ENCODE assay signal across 17 cellular contexts in the genomic region with DNA sequence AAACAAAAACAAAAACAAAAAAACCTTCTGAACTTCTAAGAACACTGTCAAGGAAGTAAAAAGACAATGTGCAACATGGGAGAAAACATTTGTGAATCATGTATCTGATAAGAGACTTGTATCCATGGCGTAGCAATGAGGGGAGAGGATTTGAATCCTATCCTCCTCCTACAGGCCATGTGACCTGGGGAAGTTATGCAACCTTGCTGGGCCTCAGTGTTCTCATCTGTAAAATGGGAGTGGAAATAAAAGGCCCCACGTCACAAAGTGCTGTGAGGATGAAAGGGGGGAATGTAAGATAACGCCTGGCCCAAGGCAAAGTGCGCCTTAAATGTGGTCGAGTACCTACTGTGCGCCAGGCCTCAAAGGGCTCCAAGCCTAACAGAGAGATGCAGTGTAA.
A peak's percentile ranks its signal among the peaks of the same experiment; 100 is the strongest.
DNase-seq lines count a peak whose midpoint lies in the region; FAIRE-seq and TF ChIP-seq lines count a peak whose summit lies in the region.
"Had no signal": no experiment of that assay in that cellular context is flagged by ENCODE, and none has a peak within 500 bp of the region (broad histone marks: within the 10 kb centered on the region; RNA-seq: fewer than 3 reads in every experiment).

No MANE protein-coding gene starts in this region.

- H3K27me3 ChIP-seq in BLaER1 (no peaks in the 10 kb centered on the region), Karpas-422 (ENCODE audit: low read length) (no peaks in the 10 kb centered on the region), H1 (replicated peaks in 1 of 4; ENCODE audit: control insufficient read depth in 3 of 4, extremely low read depth in 1 of 4, insufficient read depth in 3 of 4, low read length in 3 of 4) (no peaks in the 10 kb centered on the region; a peak in 1 of 7 replicates), neural progenitor cell (no peaks in the 10 kb centered on the region)

- WGBS in H1 (ENCODE audit: extremely low coverage in 1 of 2, insufficient coverage in 1 of 2, insufficient read length in 1 of 2, insufficient replicate concordance in 2 of 2, low coverage in 1 of 2, low lambda C conversion rate in 2 of 2, missing lambda C conversion rate in 1 of 2), 2 experiments: 77% methylated on average over 6 of the region's 6 CpGs; no CpG with 5 or more reads in 1 of the 2 experiments

- no peak overlapping the region for H4K91ac ChIP-seq in H1 (replicated peaks; ENCODE audit: insufficient read length, low read length)

- H3K9ac ChIP-seq in BLaER1 (no peak overlapping the region), Karpas-422 (ENCODE audit: low read length) (no peak overlapping the region), H1 (replicated peaks in 1 of 4; ENCODE audit: extremely low read depth in 1 of 4, low read depth in 3 of 4, low read length in 3 of 4) (no peak overlapping the region), neural progenitor cell (no peak overlapping the region)

- H3K4me1 ChIP-seq in BLaER1 (peaks cover 53% of the 10 kb centered on the region), Karpas-422 (ENCODE audit: low read length) (peaks cover 57% of the 10 kb centered on the region), H1 (replicated peaks in 1 of 4; ENCODE audit: control insufficient read depth in 3 of 4, insufficient read depth in 4 of 4, low read length in 3 of 4) (peaks cover 0 to 7% (median 2%) of the 10 kb centered on the region in 4 experiments; a peak in 5 of 7 replicates), neural progenitor cell (peaks cover 40% of the 10 kb centered on the region)
- H3K4me1 ChIP-seq: Caco-2 had no signal

- H3K9me3 ChIP-seq in BLaER1 (no peaks in the 10 kb centered on the region), Karpas-422 (ENCODE audit: low read length) (no peaks in the 10 kb centered on the region), H1 (ENCODE audit: insufficient read depth in 2 of 2, low read depth in 1 of 2, low read length in 1 of 2) (no peaks in the 10 kb centered on the region), neural progenitor cell (ENCODE audit: low read depth) (no peaks in the 10 kb centered on the region)
- H3K9me3 ChIP-seq: Caco-2 had no signal

- peaks cover 22% of the 10 kb centered on the region for H3K4me1 Mint-ChIP-seq in neural progenitor cell
- peaks cover 18% of the 10 kb centered on the region for H3K4me1 Mint-ChIP-seq in progenitor cell of endocrine pancreas (ENCODE audit: low read depth)

- H3K36me3 ChIP-seq in BLaER1: no peaks in the 10 kb centered on the region
- H3K36me3 ChIP-seq in Karpas-422 (ENCODE audit: insufficient read depth, low read length): no peaks in the 10 kb centered on the region
- H3K36me3 ChIP-seq in H1 (ENCODE audit: control insufficient read depth in 2 of 4, insufficient read depth in 4 of 4, low read length in 3 of 4): no peaks in the 10 kb centered on the region
- no peaks in the 10 kb centered on the region for H3K36me3 ChIP-seq in neural progenitor cell

- TF ChIP-seq POLR2A in H1 (IDR thresholded peaks at IDR 0.05; ENCODE audit: control extremely low read depth in 1 of 2, low read depth in 2 of 2, low read length in 2 of 2): no peak

- no peak overlapping the region for H3K14ac ChIP-seq in H1 (ENCODE audit: insufficient read length)

- H4K5ac ChIP-seq in H1 (ENCODE audit: insufficient read length, low read depth, low read length): no peak overlapping the region

- CTCF ChIA-PET in H1 (lab: Charles Lee; ENCODE audit: partially characterized antibody): no interaction called here
- CTCF ChIA-PET in HEK293T (lab: Yijun Ruan, JAX): no interaction called here

- H4K20me1 ChIP-seq in BLaER1: no peaks in the 10 kb centered on the region
- no peaks in the 10 kb centered on the region for H4K20me1 ChIP-seq in Karpas-422 (ENCODE audit: insufficient read depth, low read depth, low read length)
- H4K20me1 ChIP-seq in H1 (replicated peaks in 1 of 2; ENCODE audit: control insufficient read depth in 1 of 2, insufficient read depth in 2 of 2, low read length in 2 of 2): no peaks in the 10 kb centered on the region
- peaks cover 6% of the 10 kb centered on the region for H4K20me1 ChIP-seq in neural progenitor cell (ENCODE audit: low read depth)

- H2BK15ac ChIP-seq in H1 (ENCODE audit: low read length): no peak overlapping the region; the same call in 1 of the 2 replicates

- H3K36me3 Mint-ChIP-seq in neural progenitor cell (no peaks in the 10 kb centered on the region), progenitor cell of endocrine pancreas (ENCODE audit: insufficient read depth) (no peaks in the 10 kb centered on the region)

- H3K23me2 ChIP-seq in H1 (ENCODE audit: low read depth, low read length): no peaks in the 10 kb centered on the region

- no peak overlapping the region for H2BK5ac ChIP-seq in H1 (ENCODE audit: low read depth, low read length)

- DNase-seq in Karpas-422: no peak
- no peak for DNase-seq in H1 (ENCODE audit: low read depth in 1 of 2, low spot score in 2 of 2)
- DNase-seq in neural progenitor cell (ENCODE audit: low spot score): no peak
- no peak for DNase-seq in caudate nucleus (lab: John Stamatoyannopoulos, UW)
- DNase-seq in frontal cortex (ENCODE audit: low spot score in 2 of 2): no peak
- DNase-seq in progenitor cell of endocrine pancreas (ENCODE audit: low spot score, unreplicated experiment): no peak
- DNase-seq in HEK293T (ENCODE audit: extremely low spot score): no peak
- DNase-seq: 8988T; Caco-2; CD4-positive, alpha-beta T cell; GDM1; GOT3; H9 had no signal

- TF ChIP-seq RAD21 in H1 (IDR thresholded peaks at IDR 0.05 in 1 of 2, conservative IDR thresholded peaks at IDR 0.05 in 1 of 2; ENCODE audit: low read depth in 2 of 2, low read length in 2 of 2): no peak

- no peak overlapping the region for H3K56ac ChIP-seq in H1 (replicated peaks; ENCODE audit: insufficient read length, low read depth, low read length)

- peak overlapping the region; percentile 39 for H3K4me3 Mint-ChIP-seq in neural progenitor cell
- no peak overlapping the region for H3K4me3 Mint-ChIP-seq in progenitor cell of endocrine pancreas (ENCODE audit: low read depth)
- H3K4me3 Mint-ChIP-seq: B cell; CD4-positive, alpha-beta T cell; H9 had no signal

- H3K9me3 Mint-ChIP-seq in neural progenitor cell: peaks cover 4% of the 10 kb centered on the region
- H3K9me3 Mint-ChIP-seq in progenitor cell of endocrine pancreas (ENCODE audit: low read depth): no peaks in the 10 kb centered on the region
- H3K9me3 Mint-ChIP-seq: CD4-positive, alpha-beta T cell; H9 had no signal

- peak overlapping the region; percentile 45; the same call in 1 of the 2 replicates for H3K27ac ChIP-seq in BLaER1
- H3K27ac ChIP-seq in Karpas-422 (ENCODE audit: low read length): peak overlapping the region; percentile 97; the same call in 1 of the 2 replicates
- no peak overlapping the region for H3K27ac ChIP-seq in H1 (ENCODE audit: low read depth, low read length)
- H3K27ac ChIP-seq in neural progenitor cell: no peak overlapping the region
- H3K27ac ChIP-seq in caudate nucleus (ENCODE audit: low read depth, low read length): no peak overlapping the region
- H3K27ac ChIP-seq: C4-2B had no signal

- peaks cover 26% of the 10 kb centered on the region for H3K27me3 Mint-ChIP-seq in neural progenitor cell (ENCODE audit: insufficient read depth, low read depth)
- peaks cover 37% of the 10 kb centered on the region for H3K27me3 Mint-ChIP-seq in progenitor cell of endocrine pancreas

- H3K79me2 ChIP-seq in Karpas-422 (ENCODE audit: low read length) (no peaks in the 10 kb centered on the region), H1 (ENCODE audit: control insufficient read depth in 1 of 2, insufficient read depth in 2 of 2, low read length in 2 of 2) (no peaks in the 10 kb centered on the region), neural progenitor cell (ENCODE audit: low read depth) (no peaks in the 10 kb centered on the region)

- no peak overlapping the region for H2BK120ac ChIP-seq in H1 (replicated peaks; ENCODE audit: low read depth, low read length)

- H3K79me1 ChIP-seq in H1 (ENCODE audit: low read depth, low read length): no peaks in the 10 kb centered on the region

- no peak overlapping the region for H2BK12ac ChIP-seq in H1 (ENCODE audit: low read depth, low read length)

- no peak overlapping the region for H2AFZ ChIP-seq in Karpas-422 (ENCODE audit: low read length)
- no peak overlapping the region for H2AFZ ChIP-seq in H1 (ENCODE audit: low read length)
- H2AFZ ChIP-seq in neural progenitor cell (replicated peaks): no peak overlapping the region

- no peak for TF ChIP-seq EP300 in H1 (IDR thresholded peaks at IDR 0.05; ENCODE audit: borderline replicate concordance in 1 of 2, low read depth in 2 of 2, low read length in 2 of 2)

- no peaks in the 10 kb centered on the region for H3K9me2 ChIP-seq in Karpas-422 (replicated peaks; ENCODE audit: insufficient read depth, low read length)

- TF ChIP-seq CTCF in H1 (IDR thresholded peaks at IDR 0.05; ENCODE audit: control extremely low read depth in 1 of 3, insufficient read depth in 1 of 3, low read depth in 1 of 3, low read length in 3 of 3): no peak
- TF ChIP-seq CTCF in neural progenitor cell (IDR thresholded peaks at IDR 0.05): no peak
- no peak for TF ChIP-seq CTCF in progenitor cell of endocrine pancreas (IDR thresholded peaks at IDR 0.05; ENCODE audit: unreplicated experiment)

- peaks cover 32% of the 10 kb centered on the region for H3F3A ChIP-seq in neural progenitor cell (ENCODE audit: low read depth)

- H3K27ac Mint-ChIP-seq in neural progenitor cell: no peak overlapping the region
- H3K27ac Mint-ChIP-seq in progenitor cell of endocrine pancreas: no peak overlapping the region
- H3K27ac Mint-ChIP-seq: B cell; CD4-positive, alpha-beta T cell had no signal

- no peak overlapping the region for H2BK20ac ChIP-seq in H1 (ENCODE audit: low read length)

- H2AK5ac ChIP-seq in H1 (ENCODE audit: low read depth, low read length): no peak overlapping the region

- H3K4me2 ChIP-seq in BLaER1 (peak overlapping the region; percentile 81), Karpas-422 (ENCODE audit: low read depth, low read length, poor library complexity, severe bottlenecking) (peak overlapping the region; percentile 88), H1 (ENCODE audit: insufficient read depth in 1 of 2, low read depth in 2 of 2, low read length in 2 of 2) (no peak overlapping the region), neural progenitor cell (no peak overlapping the region)

- FAIRE-seq in H1 (lab: Jason Lieb, UNC) (no peak), frontal cortex (lab: Jason Lieb, UNC) (no peak)
- FAIRE-seq: D721Med had no signal

- no peak overlapping the region for H3K23ac ChIP-seq in H1 (ENCODE audit: insufficient read length)

- POLR2A ChIA-PET in H1 (lab: Charles Lee; ENCODE audit: partially characterized antibody) (no interaction called here), HEK293T (lab: Yijun Ruan, JAX) (no interaction called here)

- no peak overlapping the region for H3K4me3 ChIP-seq in BLaER1
- no peak overlapping the region for H3K4me3 ChIP-seq in Karpas-422 (ENCODE audit: low read length)
- H3K4me3 ChIP-seq in H1 (ENCODE audit: extremely low read depth in 1 of 4, insufficient read depth in 2 of 4, low read depth in 3 of 4, low read length in 4 of 4): no peak overlapping the region
- no peak overlapping the region for H3K4me3 ChIP-seq in neural progenitor cell

- H3K18ac ChIP-seq in H1 (ENCODE audit: extremely low read depth, low read length): no peak overlapping the region

- H3K4ac ChIP-seq in H1 (replicated peaks; ENCODE audit: insufficient read length, low read depth, low read length): no peak overlapping the region

- H4K8ac ChIP-seq in H1 (ENCODE audit: extremely low read depth, insufficient read depth, low read length): no peak overlapping the region

TF ChIP-seq in HEK293T, 16 proteins besides CTCF, POLR2A, EP300 and RAD21 (continues in another document):
- TF ChIP-seq NFRKB (IDR thresholded peaks at IDR 0.05): no peak

Comparison
In these comparisons a context has a peak if more than half of its experiments do, and no peak if none do; other contexts are left out.
1. H3K27ac ChIP-seq: peak in BLaER1 (single experiment) and Karpas-422 (single experiment); none in H1 (single experiment), neural progenitor cell (single experiment) and caudate nucleus (single experiment).
2. H3K4me2 ChIP-seq: peak in BLaER1 (single experiment) and Karpas-422 (single experiment); none in H1 (0 of 2) and neural progenitor cell (single experiment).